34 cellular contexts compared by ENCODE assay signal in genomic region chr18:79360933-79361332, GRCh38.
"Had no signal": no experiment of that assay in that cellular context is flagged by ENCODE, and none has a peak within 500 bp of the region (broad histone marks: within the 10 kb centered on the region; RNA-seq: fewer than 3 reads in every experiment).

No MANE protein-coding gene starts in this region.

- H3K4me1 ChIP-seq: adrenal gland, breast epithelium, esophagus muscularis mucosa, foreskin keratinocyte, gastrocnemius medialis, heart left ventricle had no signal

- H3K27ac Mint-ChIP-seq: activated CD4-positive, alpha-beta memory T cell treated with anti-CD3 and anti-CD28 coated beads for 36 hours; activated CD4-positive, alpha-beta T cell treated with anti-CD3 and anti-CD28 coated beads for 36 hours; activated CD4-positive, alpha-beta T cell treated with anti-CD3 and anti-CD28 coated beads, Interleukin-2, amount 10 ng/mL, durations not matched to agents 24 days and 14 days; activated CD8-positive, alpha-beta T cell treated with anti-CD3 and anti-CD28 coated beads, Interleukin-2, amount 10 ng/mL, durations not matched to agents 7 days and 5 days; activated naive CD4-positive, alpha-beta T cell treated with anti-CD3 and anti-CD28 coated beads for 36 hours; activated naive CD4-positive, alpha-beta T cell treated with anti-CD3 and anti-CD28 coated beads, Interleukin-2, amount 50 U/mL, for 24 hours; activated naive CD8-positive, alpha-beta T cell treated with anti-CD3 and anti-CD28 coated beads for 36 hours; activated naive CD8-positive, alpha-beta T cell treated with anti-CD3 and anti-CD28 coated beads, Interleukin-2, amount 50 U/mL, for 24 hours; activated T-helper 1 cell treated with anti-CD3 and anti-CD28 coated beads, Interleukin-12 subunit alpha, Interleukin-12 subunit beta, Interleukin-2, Interleukin-4 antibody, amounts not matched to agents 30 ng/mL and 10 ng/mL and 1 ng/mL, durations not matched to agents 14 hours and 24 hours and 36 hours; activated T-helper 2 cell treated with anti-CD3 and anti-CD28 coated beads, Interferon-gamma antibody, Interleukin-2, Interleukin-4, amounts not matched to agents 10 μg/mL and 5 μg/mL and 100 μg/mL, durations not matched to agents 14 hours and 24 hours and 36 hours; brain; dendritic cell treated with granulocyte-macrophage colony-stimulating factor and Interleukin-4, amounts not matched to agents 40 ng/mL and 50 ng/mL, for 4 days; T-helper 17 cell; T-helper 2 cell treated with Interferon-gamma antibody and Interleukin-4, amounts not matched to agents 5 μg/mL and 100 μg/mL, for 36 hours had no signal

- DNase-seq: activated CD4-positive, alpha-beta memory T cell treated with anti-CD3 and anti-CD28 coated beads for 36 hours; activated CD4-positive, alpha-beta T cell treated with anti-CD3 and anti-CD28 coated beads for 36 hours; activated CD4-positive, alpha-beta T cell treated with anti-CD3 and anti-CD28 coated beads, Interleukin-2, amount 10 ng/mL, durations not matched to agents 24 days and 14 days; activated CD4-positive, CD25-positive, alpha-beta regulatory T cell; activated CD4-positive, CD25-positive, alpha-beta regulatory T cell treated with anti-CD3 and anti-CD28 coated beads, Interleukin-2, amount 50 U/mL, for 72 hours; activated CD8-positive, alpha-beta T cell treated with anti-CD3 and anti-CD28 coated beads, Interleukin-2, amount 10 ng/mL, durations not matched to agents 7 days and 5 days; activated effector memory CD4-positive, alpha-beta T cell treated with anti-CD3 and anti-CD28 coated beads, Interleukin-2, amount 50 U/mL, for 16 hours; activated naive CD4-positive, alpha-beta T cell treated with anti-CD3 and anti-CD28 coated beads for 36 hours; activated naive CD8-positive, alpha-beta T cell treated with anti-CD3 and anti-CD28 coated beads for 36 hours; activated naive CD8-positive, alpha-beta T cell treated with anti-CD3 and anti-CD28 coated beads, Interleukin-2, amount 50 U/mL, for 24 hours; activated T-cell treated with anti-CD3 and anti-CD28 coated beads, Interleukin-2, amount 50 U/mL, for 4 hours; adrenal gland; amygdala; aorta; dorsolateral prefrontal cortex; effector memory CD4-positive, alpha-beta T cell; erythroblast; foreskin keratinocyte; gastrocnemius medialis; glutamatergic neuron; T-helper 1 cell; T-helper 17 cell had no signal

- H3K9me3 Mint-ChIP-seq: activated CD4-positive, alpha-beta memory T cell treated with anti-CD3 and anti-CD28 coated beads for 36 hours; activated CD4-positive, alpha-beta T cell treated with anti-CD3 and anti-CD28 coated beads, Interleukin-2, amount 10 ng/mL, durations not matched to agents 24 days and 14 days; activated naive CD4-positive, alpha-beta T cell treated with anti-CD3 and anti-CD28 coated beads for 36 hours; activated naive CD4-positive, alpha-beta T cell treated with anti-CD3 and anti-CD28 coated beads, Interleukin-2, amount 50 U/mL, for 24 hours; activated naive CD8-positive, alpha-beta T cell treated with anti-CD3 and anti-CD28 coated beads for 36 hours; activated naive CD8-positive, alpha-beta T cell treated with anti-CD3 and anti-CD28 coated beads, Interleukin-2, amount 50 U/mL, for 24 hours; activated T-cell treated with anti-CD3 and anti-CD28 coated beads, Interleukin-2, amount 50 U/mL, for 4 hours; activated T-helper 1 cell treated with anti-CD3 and anti-CD28 coated beads, Interleukin-12 subunit alpha, Interleukin-12 subunit beta, Interleukin-2, Interleukin-4 antibody, amounts not matched to agents 30 ng/mL and 10 ng/mL and 1 ng/mL, durations not matched to agents 14 hours and 24 hours and 36 hours; activated T-helper 2 cell treated with anti-CD3 and anti-CD28 coated beads, Interferon-gamma antibody, Interleukin-2, Interleukin-4, amounts not matched to agents 10 μg/mL and 5 μg/mL and 100 μg/mL, durations not matched to agents 14 hours and 24 hours and 36 hours; central memory CD8-positive, alpha-beta T cell; dendritic cell treated with granulocyte-macrophage colony-stimulating factor and Interleukin-4, amounts not matched to agents 40 ng/mL and 50 ng/mL, for 4 days; T-helper 2 cell treated with Interferon-gamma antibody and Interleukin-4, amounts not matched to agents 5 μg/mL and 100 μg/mL, for 36 hours had no signal

- ATAC-seq: activated CD4-positive, alpha-beta T cell treated with anti-CD3 and anti-CD28 coated beads for 36 hours; activated CD8-positive, alpha-beta T cell treated with anti-CD3 and anti-CD28 coated beads, Interleukin-2, amount 10 ng/mL, durations not matched to agents 7 days and 5 days; activated naive CD8-positive, alpha-beta T cell treated with anti-CD3 and anti-CD28 coated beads, Interleukin-2, amount 50 U/mL, for 24 hours; activated T-cell treated with anti-CD3 and anti-CD28 coated beads, Interleukin-2, amount 50 U/mL, for 4 hours; foreskin keratinocyte; gastrocnemius medialis; heart left ventricle; T-helper 17 cell had no signal

- H3K4me3 ChIP-seq: adrenal gland, breast epithelium, cardiac muscle cell, coronary artery, dorsolateral prefrontal cortex, esophagus muscularis mucosa, gastrocnemius medialis, heart left ventricle had no signal

- H3K27me3 Mint-ChIP-seq: activated CD4-positive, alpha-beta memory T cell treated with anti-CD3 and anti-CD28 coated beads for 36 hours; activated CD4-positive, alpha-beta T cell treated with anti-CD3 and anti-CD28 coated beads for 36 hours; activated CD4-positive, alpha-beta T cell treated with anti-CD3 and anti-CD28 coated beads, Interleukin-2, amount 10 ng/mL, durations not matched to agents 24 days and 14 days; activated naive CD4-positive, alpha-beta T cell treated with anti-CD3 and anti-CD28 coated beads, Interleukin-2, amount 50 U/mL, for 24 hours; activated naive CD8-positive, alpha-beta T cell treated with anti-CD3 and anti-CD28 coated beads for 36 hours; activated naive CD8-positive, alpha-beta T cell treated with anti-CD3 and anti-CD28 coated beads, Interleukin-2, amount 50 U/mL, for 24 hours; brain; central memory CD8-positive, alpha-beta T cell; dendritic cell treated with granulocyte-macrophage colony-stimulating factor and Interleukin-4, amounts not matched to agents 40 ng/mL and 50 ng/mL, for 4 days; T-helper 17 cell had no signal

- H3K9me3 ChIP-seq: adrenal gland, breast epithelium, esophagus muscularis mucosa, gastrocnemius medialis, heart left ventricle had no signal

- H3K27me3 ChIP-seq: adrenal gland, breast epithelium, cardiac muscle cell, dorsolateral prefrontal cortex, esophagus muscularis mucosa, foreskin keratinocyte, gastrocnemius medialis, heart left ventricle had no signal

- H3K27ac ChIP-seq: adrenal gland, breast epithelium, cardiac muscle cell, coronary artery, dorsolateral prefrontal cortex, esophagus muscularis mucosa, foreskin keratinocyte, gastrocnemius medialis, heart left ventricle had no signal

- H3K4me1 Mint-ChIP-seq: activated CD4-positive, alpha-beta T cell treated with anti-CD3 and anti-CD28 coated beads for 36 hours; activated CD4-positive, alpha-beta T cell treated with anti-CD3 and anti-CD28 coated beads, Interleukin-2, amount 10 ng/mL, durations not matched to agents 24 days and 14 days; activated naive CD4-positive, alpha-beta T cell treated with anti-CD3 and anti-CD28 coated beads, Interleukin-2, amount 50 U/mL, for 24 hours; activated naive CD8-positive, alpha-beta T cell treated with anti-CD3 and anti-CD28 coated beads for 36 hours; activated naive CD8-positive, alpha-beta T cell treated with anti-CD3 and anti-CD28 coated beads, Interleukin-2, amount 50 U/mL, for 24 hours had no signal

- H3K4me3 Mint-ChIP-seq: activated CD4-positive, alpha-beta memory T cell treated with anti-CD3 and anti-CD28 coated beads for 36 hours; activated CD4-positive, alpha-beta T cell treated with anti-CD3 and anti-CD28 coated beads for 36 hours; activated CD4-positive, alpha-beta T cell treated with anti-CD3 and anti-CD28 coated beads, Interleukin-2, amount 10 ng/mL, durations not matched to agents 24 days and 14 days; activated CD8-positive, alpha-beta T cell treated with anti-CD3 and anti-CD28 coated beads, Interleukin-2, amount 10 ng/mL, durations not matched to agents 7 days and 5 days; activated naive CD4-positive, alpha-beta T cell treated with anti-CD3 and anti-CD28 coated beads for 36 hours; activated naive CD4-positive, alpha-beta T cell treated with anti-CD3 and anti-CD28 coated beads, Interleukin-2, amount 50 U/mL, for 24 hours; activated naive CD8-positive, alpha-beta T cell treated with anti-CD3 and anti-CD28 coated beads for 36 hours; activated naive CD8-positive, alpha-beta T cell treated with anti-CD3 and anti-CD28 coated beads, Interleukin-2, amount 50 U/mL, for 24 hours; activated T-cell treated with anti-CD3 and anti-CD28 coated beads, Interleukin-2, amount 50 U/mL, for 4 hours; activated T-helper 1 cell treated with anti-CD3 and anti-CD28 coated beads, Interleukin-12 subunit alpha, Interleukin-12 subunit beta, Interleukin-2, Interleukin-4 antibody, amounts not matched to agents 30 ng/mL and 10 ng/mL and 1 ng/mL, durations not matched to agents 14 hours and 24 hours and 36 hours; brain; central memory CD8-positive, alpha-beta T cell; dendritic cell treated with granulocyte-macrophage colony-stimulating factor and Interleukin-4, amounts not matched to agents 40 ng/mL and 50 ng/mL, for 4 days; T-helper 17 cell; T-helper 2 cell treated with Interferon-gamma antibody and Interleukin-4, amounts not matched to agents 5 μg/mL and 100 μg/mL, for 36 hours had no signal
